In the genomic region with DNA sequence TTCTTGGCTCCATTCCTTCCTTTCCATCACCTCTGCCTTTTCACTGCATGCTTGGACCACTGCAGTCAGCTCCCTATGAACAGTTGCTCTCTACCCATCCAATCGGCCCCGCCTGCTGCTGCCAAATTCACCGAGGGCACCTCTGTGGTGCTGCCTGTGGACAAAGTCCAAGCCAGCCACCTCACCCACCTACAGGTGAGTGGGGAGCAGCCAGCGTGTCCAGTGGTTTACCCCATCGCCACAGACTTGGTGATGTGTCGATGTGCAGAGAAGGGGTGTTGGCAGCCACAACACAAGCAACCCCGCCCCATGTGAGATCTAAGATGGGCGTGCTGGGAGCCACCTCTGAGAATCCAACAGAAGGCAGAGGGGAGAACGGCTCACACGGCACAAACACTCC, we compare ENCODE assay signal across 36 cellular contexts. TPM values are rescaled to one million over a fixed set of nuclear protein-coding genes. Genes with fewer than 3 reads are reported as not detected.
"Had no signal": no experiment of that assay in that cellular context is flagged by ENCODE, and none has a peak within 500 bp of the region (broad histone marks: within the 10 kb centered on the region; RNA-seq: fewer than 3 reads in every experiment).

No MANE protein-coding gene starts in this region.

- H3K27ac ChIP-seq: ascending aorta, cardiac muscle cell, PC-9, RWPE1, VCaP had no signal

- DNase-seq: activated B cell treated with CpG ODN at 0.5 μM for 24 hours; activated CD4-positive, alpha-beta memory T cell treated with anti-CD3 and anti-CD28 coated beads, Interleukin-2, amount 10 ng/mL, durations not matched to agents 7 days and 5 days; activated CD4-positive, alpha-beta T cell treated with anti-CD3 and anti-CD28 coated beads for 4 hours; activated CD4-positive, alpha-beta T cell treated with anti-CD3 and anti-CD28 coated beads, Interleukin-2, amount 50 U/mL, for 1 hour; activated CD4-positive, CD25-positive, alpha-beta regulatory T cell treated with anti-CD3 and anti-CD28 coated beads, Interleukin-2, amount 50 U/mL, for 72 hours; activated CD8-positive, alpha-beta memory T cell treated with anti-CD3 and anti-CD28 coated beads for 24 hours; activated CD8-positive, alpha-beta memory T cell treated with anti-CD3 and anti-CD28 coated beads, Interleukin-2, amount 10 ng/mL, durations not matched to agents 7 days and 5 days; activated CD8-positive, alpha-beta memory T cell treated with anti-CD3 and anti-CD28 coated beads, Interleukin-2, amount 50 U/mL, for 48 hours; activated effector memory CD4-positive, alpha-beta T cell treated with Interleukin-2 at 50 U/mL for 16 hours; activated naive CD4-positive, alpha-beta T cell treated with anti-CD3 and anti-CD28 coated beads, Interleukin-2, amount 10 ng/mL, durations not matched to agents 7 days and 5 days; activated naive CD8-positive, alpha-beta T cell treated with anti-CD3 and anti-CD28 coated beads, Interleukin-2, amount 50 U/mL, for 24 hours; activated T-cell treated with anti-CD3 and anti-CD28 coated beads, Interleukin-2, amount 50 U/mL, for 48 hours; Kasumi-1; KG1; MG63; NCI-H1048; NCI-H1105 treated with DMSO at 0.1 percent for 48 hours; NCI-H1436; NCI-H1694; NCI-H1930; NCI-H345; NCI-H524 treated with DMSO at 0.1 percent for 48 hours; PC-9; SIG-M5; T-helper 1 cell; T-helper 2 cell; T-helper 9 cell had no signal

- H3K27me3 ChIP-seq: ascending aorta had no signal

- H3K4me1 ChIP-seq: ascending aorta had no signal

- H3K9me3 ChIP-seq: ascending aorta, MG63 had no signal

- H3K9me3 Mint-ChIP-seq: activated B cell treated with CpG ODN at 0.5 μM for 24 hours; activated CD4-positive, alpha-beta memory T cell treated with anti-CD3 and anti-CD28 coated beads, Interleukin-2, amount 10 ng/mL, durations not matched to agents 7 days and 5 days; activated naive CD4-positive, alpha-beta T cell treated with anti-CD3 and anti-CD28 coated beads, Interleukin-2, amount 10 ng/mL, durations not matched to agents 7 days and 5 days; activated naive CD8-positive, alpha-beta T cell treated with anti-CD3 and anti-CD28 coated beads, Interleukin-2, amount 50 U/mL, for 24 hours had no signal

- H3K36me3 ChIP-seq: ascending aorta, cardiac muscle cell, MG63 had no signal

- H3K4me1 Mint-ChIP-seq: activated B cell treated with CpG ODN at 0.5 μM for 24 hours; activated CD4-positive, alpha-beta memory T cell treated with anti-CD3 and anti-CD28 coated beads, Interleukin-2, amount 10 ng/mL, durations not matched to agents 7 days and 5 days; activated CD8-positive, alpha-beta memory T cell treated with anti-CD3 and anti-CD28 coated beads, Interleukin-2, amount 10 ng/mL, durations not matched to agents 7 days and 5 days; activated naive CD4-positive, alpha-beta T cell treated with anti-CD3 and anti-CD28 coated beads, Interleukin-2, amount 10 ng/mL, durations not matched to agents 7 days and 5 days; activated naive CD8-positive, alpha-beta T cell treated with anti-CD3 and anti-CD28 coated beads, Interleukin-2, amount 50 U/mL, for 24 hours had no signal

- ATAC-seq: activated CD8-positive, alpha-beta memory T cell treated with anti-CD3 and anti-CD28 coated beads, Interleukin-2, amount 10 ng/mL, durations not matched to agents 7 days and 5 days; activated naive CD8-positive, alpha-beta T cell treated with anti-CD3 and anti-CD28 coated beads, Interleukin-2, amount 50 U/mL, for 24 hours; Right ventricle myocardium inferior; SK-N-SH treated with all-trans-retinoic acid at 6 μM for 48 hours had no signal

- H3K4me3 Mint-ChIP-seq: activated B cell treated with CpG ODN at 0.5 μM for 24 hours; activated CD4-positive, alpha-beta memory T cell treated with anti-CD3 and anti-CD28 coated beads, Interleukin-2, amount 10 ng/mL, durations not matched to agents 7 days and 5 days; activated CD8-positive, alpha-beta memory T cell treated with anti-CD3 and anti-CD28 coated beads, Interleukin-2, amount 10 ng/mL, durations not matched to agents 7 days and 5 days; activated naive CD4-positive, alpha-beta T cell treated with anti-CD3 and anti-CD28 coated beads, Interleukin-2, amount 10 ng/mL, durations not matched to agents 7 days and 5 days; activated naive CD8-positive, alpha-beta T cell; activated naive CD8-positive, alpha-beta T cell treated with anti-CD3 and anti-CD28 coated beads, Interleukin-2, amount 50 U/mL, for 24 hours had no signal

- H3K36me3 Mint-ChIP-seq: activated CD8-positive, alpha-beta memory T cell treated with anti-CD3 and anti-CD28 coated beads, Interleukin-2, amount 10 ng/mL, durations not matched to agents 7 days and 5 days; activated naive CD4-positive, alpha-beta T cell treated with anti-CD3 and anti-CD28 coated beads, Interleukin-2, amount 10 ng/mL, durations not matched to agents 7 days and 5 days; activated naive CD8-positive, alpha-beta T cell had no signal

- H3K27ac Mint-ChIP-seq: activated B cell treated with CpG ODN at 0.5 μM for 24 hours; activated CD4-positive, alpha-beta memory T cell treated with anti-CD3 and anti-CD28 coated beads, Interleukin-2, amount 10 ng/mL, durations not matched to agents 7 days and 5 days; activated CD8-positive, alpha-beta memory T cell treated with anti-CD3 and anti-CD28 coated beads, Interleukin-2, amount 10 ng/mL, durations not matched to agents 7 days and 5 days; activated naive CD4-positive, alpha-beta T cell treated with anti-CD3 and anti-CD28 coated beads, Interleukin-2, amount 10 ng/mL, durations not matched to agents 7 days and 5 days; activated naive CD8-positive, alpha-beta T cell; activated naive CD8-positive, alpha-beta T cell treated with anti-CD3 and anti-CD28 coated beads, Interleukin-2, amount 50 U/mL, for 24 hours had no signal

- H3K4me3 ChIP-seq: ascending aorta, cardiac muscle cell, MG63, PC-9 had no signal

RNA-seq across cellular contexts. Expression of a gene that starts 43.7 kb away (rescaled TPM):
- total RNA-seq: activated B cell treated with CpG ODN at 0.5 μM for 24 hours; activated CD4-positive, alpha-beta memory T cell treated with anti-CD3 and anti-CD28 coated beads, Interleukin-2, amount 10 ng/mL, durations not matched to agents 7 days and 5 days; activated CD8-positive, alpha-beta memory T cell treated with anti-CD3 and anti-CD28 coated beads, Interleukin-2, amount 10 ng/mL, durations not matched to agents 7 days and 5 days; ascending aorta; cardiac muscle cell; NCI-H460; PC-9; Right ventricle myocardium inferior; SK-MEL-5 had no signal
- polyA plus RNA-seq: cardiac muscle cell had no signal
